ENCODE assay signal across 33 cellular contexts in the genomic region with DNA sequence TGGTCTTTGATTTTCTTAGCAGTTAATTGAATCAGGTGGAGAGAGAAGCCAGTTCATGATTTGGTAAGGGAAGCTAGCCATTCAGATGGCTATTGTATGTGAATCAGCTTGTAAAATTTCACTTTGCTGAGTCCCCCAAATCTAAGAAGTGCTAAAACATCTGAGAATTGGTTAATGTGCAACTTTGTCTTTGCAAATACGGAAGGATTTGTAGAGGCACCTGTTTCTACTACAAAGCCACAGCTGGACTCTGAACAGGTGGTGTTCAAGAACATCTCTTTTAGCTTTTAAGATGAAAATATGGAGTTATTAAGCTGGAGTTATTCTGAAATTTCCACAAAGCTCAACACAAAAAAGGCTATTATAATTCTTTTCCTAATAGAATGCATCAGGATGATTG.
"Had no signal": no experiment of that assay in that cellular context is flagged by ENCODE, and none has a peak within 500 bp of the region (broad histone marks: within the 10 kb centered on the region; RNA-seq: fewer than 3 reads in every experiment).

No MANE protein-coding gene starts in this region.

- H3K9me3 ChIP-seq: ascending aorta, MG63, SJCRH30 had no signal

- H3K4me3 ChIP-seq: ascending aorta, cardiac muscle cell, MG63, SJCRH30, SK-N-MC had no signal

- H3K36me3 ChIP-seq: ascending aorta, cardiac muscle cell, MG63, SJCRH30, WERI-Rb-1 had no signal

- H3K4me1 ChIP-seq: ascending aorta had no signal

- H3K27me3 ChIP-seq: ascending aorta, cardiac muscle cell, MG63, SJCRH30 had no signal

- H3K27ac ChIP-seq: ascending aorta, cardiac muscle cell, SJCRH30, SK-N-MC, WERI-Rb-1 had no signal

- DNase-seq: activated CD4-positive, alpha-beta memory T cell treated with anti-CD3 and anti-CD28 coated beads, Interleukin-2, amount 10 ng/mL, durations not matched to agents 7 days and 5 days; activated CD4-positive, alpha-beta T cell treated with anti-CD3 and anti-CD28 coated beads for 1 hour; activated CD4-positive, alpha-beta T cell treated with anti-CD3 and anti-CD28 coated beads for 48 hours; activated CD4-positive, CD25-positive, alpha-beta regulatory T cell; activated CD8-positive, alpha-beta memory T cell treated with anti-CD3 and anti-CD28 coated beads for 24 hours; activated CD8-positive, alpha-beta memory T cell treated with anti-CD3 and anti-CD28 coated beads, Interleukin-2, amount 10 ng/mL, durations not matched to agents 7 days and 5 days; activated CD8-positive, alpha-beta memory T cell treated with anti-CD3 and anti-CD28 coated beads, Interleukin-2, amount 50 U/mL, for 48 hours; activated gamma-delta T cell; activated naive CD4-positive, alpha-beta T cell treated with Interleukin-2 at 50 U/mL for 16 hours; activated naive CD8-positive, alpha-beta T cell treated with anti-CD3 and anti-CD28 coated beads, Interleukin-2, amount 10 ng/mL, durations not matched to agents 7 days and 5 days; activated T-cell treated with anti-CD3 and anti-CD28 coated beads, Interleukin-2, amount 50 U/mL, for 72 hours; amygdala; MG63; MV-4-11; NCI-H1092; NCI-H1436 treated with DMSO at 0.1 percent for 48 hours; NCI-H1694 treated with DMSO at 0.1 percent for 48 hours; NCI-H2029; NCI-H2107; NCI-H2171; NCI-H510A; NCI-H526; NCI-H748 treated with DMSO at 0.1 percent for 48 hours; NK-92 treated with Interleukin-12 subunit alpha and Interleukin-12 subunit beta, amount 100 ng/mL, for 24 hours; OCI-M1; SHP77; T1000; WERI-Rb-1 had no signal

- ATAC-seq: activated CD8-positive, alpha-beta memory T cell treated with anti-CD3 and anti-CD28 coated beads, Interleukin-2, amount 10 ng/mL, durations not matched to agents 7 days and 5 days; activated T-cell treated with anti-CD3 and anti-CD28 coated beads, Interleukin-2, amount 50 U/mL, for 72 hours; activated T-helper 17 cell treated with anti-CD3 and anti-CD28 coated beads, Interleukin-2, amount 50 U/mL, for 72 hours had no signal
